Comparison of ENCODE assay signal across 8 cellular contexts in the genomic region with DNA sequence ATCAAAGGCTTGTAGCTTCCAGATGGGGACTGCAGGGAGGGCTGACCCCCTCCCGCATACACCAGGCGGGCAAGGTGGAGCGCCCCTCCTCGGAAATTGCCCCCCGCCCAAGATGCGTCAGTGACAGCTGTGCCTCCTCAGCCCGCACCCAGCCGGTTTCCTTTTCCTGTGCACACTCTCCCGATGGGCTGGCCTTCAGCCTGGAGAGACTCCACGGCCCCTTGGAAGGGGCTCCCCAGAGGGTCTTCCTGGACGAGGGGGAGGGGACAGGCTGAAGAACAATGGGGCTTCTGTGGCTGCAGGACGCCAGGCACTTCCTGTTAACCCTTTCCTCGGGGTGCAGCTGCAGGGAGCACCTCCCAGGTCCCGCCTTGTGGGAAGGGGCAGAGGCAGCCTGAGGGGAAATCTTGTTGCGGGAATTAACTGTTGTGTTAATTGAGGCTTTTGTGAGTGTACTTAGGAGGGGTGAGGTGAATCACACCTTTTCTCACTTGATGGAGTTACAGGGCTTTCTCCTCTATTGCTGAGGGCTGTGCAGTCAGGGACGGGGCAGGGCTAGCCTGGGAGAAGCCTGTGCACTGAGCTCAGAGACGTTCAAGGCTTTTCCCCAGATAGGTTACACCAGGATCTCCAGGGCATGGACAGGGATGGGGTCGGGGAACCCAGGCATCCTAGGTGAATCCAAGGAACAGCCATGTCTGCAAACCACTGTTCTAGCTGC. TPM values are rescaled to one million over a fixed set of nuclear protein-coding genes. Genes with fewer than 3 reads are reported as not detected.
DNase-seq lines count a peak whose midpoint lies in the region; ATAC-seq, FAIRE-seq and TF ChIP-seq lines count a peak whose summit lies in the region.

No MANE protein-coding gene starts in this region.

- H3K27me3 ChIP-seq in SJSA1 (replicated peaks): no peaks in the 10 kb centered on the region
- H3K27me3 ChIP-seq in K562 (ENCODE audit: control insufficient read depth in 2 of 2, insufficient read depth in 2 of 2, low read length in 2 of 2): no peaks in the 10 kb centered on the region
- no peaks in the 10 kb centered on the region for H3K27me3 ChIP-seq in skeletal muscle satellite cell (ENCODE audit: control insufficient read depth, insufficient read depth, low read length)

- TF ChIP-seq CTCF in C4-2B (conservative IDR thresholded peaks at IDR 0.05): no peak
- no peak for TF ChIP-seq CTCF in K562 (IDR thresholded peaks at IDR 0.05 in 2 of 3, conservative IDR thresholded peaks at IDR 0.05 in 1 of 3; ENCODE audit: insufficient read depth in 2 of 3, low read depth in 1 of 3, low read length in 3 of 3)

- peaks cover 7% of the 10 kb centered on the region; the same call in 2 of the 3 replicates for H3K79me2 ChIP-seq in K562 (ENCODE audit: control insufficient read depth, insufficient read depth, low read length)

- H3K4me1 ChIP-seq in SJSA1 (replicated peaks) (peaks cover 62% of the 10 kb centered on the region), K562 (replicated peaks in 1 of 2; ENCODE audit: control insufficient read depth in 2 of 2, insufficient read depth in 2 of 2, low read length in 2 of 2) (peaks cover 35 to 62% of the 10 kb centered on the region in 2 experiments), skeletal muscle satellite cell (ENCODE audit: control insufficient read depth, insufficient read depth, low read length) (peaks cover 58% of the 10 kb centered on the region)

- FAIRE-seq in K562 (lab: Jason Lieb, UNC): no peak

- TF ChIP-seq EP300 in K562 (IDR thresholded peaks at IDR 0.05; ENCODE audit: low read length): no peak

- 3% methylated on average over 16 of the region's 18 CpGs for WGBS in K562 (ENCODE audit: insufficient coverage, low coverage, missing lambda C conversion rate)

- H3K36me3 ChIP-seq in SJSA1: no peaks in the 10 kb centered on the region
- H3K36me3 ChIP-seq in K562 (ENCODE audit: control insufficient read depth, insufficient read depth, low read length): no peaks in the 10 kb centered on the region; the same call in 2 of the 3 replicates
- no peaks in the 10 kb centered on the region for H3K36me3 ChIP-seq in skeletal muscle satellite cell (ENCODE audit: insufficient read depth, low read length)

- H3K9me1 ChIP-seq in K562 (ENCODE audit: control insufficient read depth, insufficient read depth, low read length): no peaks in the 10 kb centered on the region

- BruUV-seq in K562 (replicated peaks; lab: Mats Ljungman, UMichigan): no TSS peak

- intact Hi-C loops in K562 (cut with micrococcal nuclease): no loop called here

- TF ChIP-seq RAD21 in K562 (CRISPR knock-in tag; conservative IDR thresholded peaks at IDR 0.05 in 1 of 2, IDR thresholded peaks at IDR 0.05 in 1 of 2): no peak

- CTCF ChIA-PET in K562 (lab: Yijun Ruan, JAX; ENCODE audit: low intra/inter-chr PET ratio): no interaction called here

- DNase-seq in HuH-7 (ENCODE audit: low spot score): peak; percentile 76
- peak; percentile 60 to 71 for DNase-seq in SJSA1 (ENCODE audit: low read depth in 1 of 2, low spot score in 2 of 2)
- DNase-seq in K562 (ENCODE audit: extremely low read depth in 1 of 4, low spot score in 3 of 4): peak in 3 of 4 experiments; percentile 23 to 76 (median 53)
- no peak for DNase-seq in NCI-H446 treated with DMSO at 0.1 percent for 48 hours (lab: John Stamatoyannopoulos, UW)

- peak overlapping the region; percentile 96 for H3K4me2 ChIP-seq in K562 (ENCODE audit: insufficient read depth, low read length)
- H3K4me2 ChIP-seq in skeletal muscle satellite cell (ENCODE audit: low read length): peak overlapping the region; percentile 83

- POLR2A ChIA-PET in K562 (lab: Yijun Ruan, JAX): interaction anchor here (0.6 to 4.9 kb wide), 14 partner anchors 9 to 1009 kb away, joined by 3 to 45 read pairs (median 3); a partner anchor contains a TSS

- no peaks in the 10 kb centered on the region for H4K20me1 ChIP-seq in K562 (replicated peaks; ENCODE audit: control insufficient read depth, insufficient read depth, low read length)

- H3K4me3 ChIP-seq in SJSA1 (peak overlapping the region; percentile 14), K562 (peak overlapping the region; percentile 48), iPS-18c (ENCODE audit: insufficient read depth, low read depth, low read length) (peak overlapping the region; percentile 40), skeletal muscle satellite cell (ENCODE audit: low read length) (peak overlapping the region; percentile 56)

- H3K9me3 ChIP-seq in SJSA1 (replicated peaks) (no peaks in the 10 kb centered on the region), K562 (replicated peaks; ENCODE audit: control insufficient read depth, insufficient read depth, low read depth, low read length) (no peaks in the 10 kb centered on the region), iPS-18c (ENCODE audit: control insufficient read depth, insufficient read depth, low read length) (no peaks in the 10 kb centered on the region), skeletal muscle satellite cell (replicated peaks; ENCODE audit: low read length) (no peaks in the 10 kb centered on the region)

- ATAC-seq in K562 (peak; percentile 7), HG03354 (IDR thresholded peaks at IDR 0.05; ENCODE audit: poor library complexity, severe bottlenecking, unreplicated experiment) (no peak)

- H3K27ac ChIP-seq in C4-2B (peak overlapping the region; percentile 81), SJSA1 (peak overlapping the region; percentile 94), K562 (ENCODE audit: extremely low read depth, low read depth, low read length) (peak overlapping the region; percentile 98)

- peak overlapping the region; percentile 82 to 88 for H3K9ac ChIP-seq in K562 (ENCODE audit: insufficient read depth in 1 of 2, low read depth in 2 of 2, low read length in 2 of 2)
- H3K9ac ChIP-seq in skeletal muscle satellite cell (ENCODE audit: low read depth, low read length): peak overlapping the region; percentile 49

- peak overlapping the region; percentile 81 for H2AFZ ChIP-seq in K562 (ENCODE audit: low read depth, low read length)

- TF ChIP-seq POLR2A in K562 (conservative IDR thresholded peaks at IDR 0.05): no peak

- in situ Hi-C loops in K562 (cut with MboI): no loop called here

RNA-seq across cellular contexts. Expression of a gene that starts 14.3 kb away (rescaled TPM):
- 12.3 and 25.5 TPM in 2 replicates for total RNA-seq in SJSA1 (2014; rRNA removed; shearing (Covaris generic))
- 67.1 and 140 TPM in 2 replicates for total RNA-seq in K562 (2011; cell fraction: chromatin; rRNA removed; ENCODE audit: low replicate concordance)
- total RNA-seq in K562 (2011; cell fraction: nucleolus; rRNA removed): 139 and 159 TPM in 2 replicates
- total RNA-seq in K562 (2011; cell fraction: nucleoplasm; rRNA removed): 90.2 and 96.9 TPM in 2 replicates
- total RNA-seq in K562 (2014; rRNA removed) (84.5 and 134 TPM in 2 replicates), K562 (2014; rRNA removed; fragmentation: Illumina TruSeq; extraction: Trizol) (23.6 and 24.4 TPM in 2 replicates), K562 (2015; rRNA removed; fragmentation: Illumina TruSeq; extraction: Trizol) (14.8 and 17.4 TPM in 2 replicates), K562 (2021) (205 and 214 TPM in 2 replicates)
- polyA plus RNA-seq in K562 (2011; rRNA removed) (23.7 and 32.9 TPM in 2 replicates), K562 (2014; fragmentation: Illumina TruSeq; extraction: Trizol) (35.5 and 67.9 TPM in 2 replicates), K562 (2014; fragmentation: Nextera tagmentation; extraction: Ambion mirVana) (1 to 10 TPM; 4.5 to 5.1 TPM), K562 (2014; rRNA removed) (127 and 140 TPM in 2 replicates)
- polyA plus RNA-seq in K562 (2011; cell fraction: cytosol; rRNA removed): 37.6 and 91.2 TPM in 2 replicates
- polyA plus RNA-seq in K562 (2011; cell fraction: nucleus; rRNA removed): 112 and 193 TPM in 2 replicates
- 158 and 169 TPM in 2 replicates for polyA plus RNA-seq in K562 (2012)
- polyA minus RNA-seq in K562 (2011; rRNA and poly(A)+ RNA removed): 8.8 and 9.1 TPM in 2 replicates
- polyA minus RNA-seq in K562 (2011; cell fraction: cytosol; rRNA and poly(A)+ RNA removed): 38.4 and 48.8 TPM in 2 replicates
- 39.2 and 41.5 TPM in 2 replicates for polyA minus RNA-seq in K562 (2011; cell fraction: nucleus; rRNA and poly(A)+ RNA removed)
- total RNA-seq in skeletal muscle satellite cell (2012; rRNA removed): 17.2 and 21.0 TPM in 2 replicates

RNA-seq across cellular contexts. Expression of a gene that starts 14.4 kb away (rescaled TPM):
- 106 and 125 TPM in 2 replicates for total RNA-seq in SJSA1 (2014; rRNA removed; shearing (Covaris generic))
- 25.6 and 67.7 TPM in 2 replicates for total RNA-seq in K562 (2011; cell fraction: chromatin; rRNA removed; ENCODE audit: low replicate concordance)
- total RNA-seq in K562 (2011; cell fraction: nucleolus; rRNA removed): 56.9 and 60.3 TPM in 2 replicates
- 42.4 and 42.7 TPM in 2 replicates for total RNA-seq in K562 (2011; cell fraction: nucleoplasm; rRNA removed)
- total RNA-seq in K562 (2014; rRNA removed) (57.8 and 59.2 TPM in 2 replicates), K562 (2014; rRNA removed; fragmentation: Illumina TruSeq; extraction: Trizol) (12.6 and 19.0 TPM in 2 replicates), K562 (2015; rRNA removed; fragmentation: Illumina TruSeq; extraction: Trizol) (31.0 and 33.9 TPM in 2 replicates), K562 (2021) (39.6 and 41.6 TPM in 2 replicates)
- polyA plus RNA-seq in K562 (2011; rRNA removed) (46.6 and 77.4 TPM in 2 replicates), K562 (2014; fragmentation: Illumina TruSeq; extraction: Trizol) (30.3 and 35.2 TPM in 2 replicates), K562 (2014; fragmentation: Nextera tagmentation; extraction: Ambion mirVana) (1 to 10 TPM in 1 of 2 experiments, under 1 TPM in 1; 0.51 to 1.7 TPM), K562 (2014; rRNA removed) (66.3 and 78.0 TPM in 2 replicates)
- polyA plus RNA-seq in K562 (2011; cell fraction: cytosol; rRNA removed): 62.2 and 72.6 TPM in 2 replicates
- 159 and 172 TPM in 2 replicates for polyA plus RNA-seq in K562 (2011; cell fraction: nucleus; rRNA removed)
- polyA plus RNA-seq in K562 (2012): 46.6 and 75.7 TPM in 2 replicates
- 12.8 and 14.0 TPM in 2 replicates for polyA minus RNA-seq in K562 (2011; rRNA and poly(A)+ RNA removed)
- polyA minus RNA-seq in K562 (2011; cell fraction: cytosol; rRNA and poly(A)+ RNA removed): 14.0 and 15.9 TPM in 2 replicates
- 10.5 and 19.3 TPM in 2 replicates for polyA minus RNA-seq in K562 (2011; cell fraction: nucleus; rRNA and poly(A)+ RNA removed)
- 67.5 and 72.2 TPM in 2 replicates for total RNA-seq in skeletal muscle satellite cell (2012; rRNA removed)

RNA-seq across cellular contexts. Expression of a gene that starts 46.5 kb away (rescaled TPM):
- 48.9 and 75.9 TPM in 2 replicates for total RNA-seq in SJSA1 (2014; rRNA removed; shearing (Covaris generic))
- 31.6 and 133 TPM in 2 replicates for total RNA-seq in K562 (2011; cell fraction: chromatin; rRNA removed; ENCODE audit: low replicate concordance)
- 77.5 and 89.6 TPM in 2 replicates for total RNA-seq in K562 (2011; cell fraction: nucleolus; rRNA removed)
- total RNA-seq in K562 (2011; cell fraction: nucleoplasm; rRNA removed): 35.3 and 45.1 TPM in 2 replicates
- 62.4 and 85.7 TPM in 2 replicates for total RNA-seq in K562 (2014; rRNA removed)
- total RNA-seq in K562 (2014; rRNA removed; fragmentation: Illumina TruSeq; extraction: Trizol): 9.1 and 9.5 TPM in 2 replicates
- total RNA-seq in K562 (2015; rRNA removed; fragmentation: Illumina TruSeq; extraction: Trizol): 40.2 and 46.8 TPM in 2 replicates
- 93.0 and 96.6 TPM in 2 replicates for total RNA-seq in K562 (2021)
- 25.8 and 49.0 TPM in 2 replicates for polyA plus RNA-seq in K562 (2011; rRNA removed)
- 59.4 and 222 TPM in 2 replicates for polyA plus RNA-seq in K562 (2011; cell fraction: cytosol; rRNA removed)
- polyA plus RNA-seq in K562 (2011; cell fraction: nucleus; rRNA removed): 52.2 and 123 TPM in 2 replicates
- 35.2 and 37.0 TPM in 2 replicates for polyA plus RNA-seq in K562 (2012)
- polyA plus RNA-seq in K562 (2014; fragmentation: Illumina TruSeq; extraction: Trizol): 23.2 and 90.7 TPM in 2 replicates
- under 1 TPM; 0.04 to 0.17 TPM for polyA plus RNA-seq in K562 (2014; fragmentation: Nextera tagmentation; extraction: Ambion mirVana)
- polyA plus RNA-seq in K562 (2014; rRNA removed): 46.1 and 68.1 TPM in 2 replicates
- polyA minus RNA-seq in K562 (2011; rRNA and poly(A)+ RNA removed): 17.9 and 39.8 TPM in 2 replicates
- polyA minus RNA-seq in K562 (2011; cell fraction: cytosol; rRNA and poly(A)+ RNA removed): 67.5 and 79.0 TPM in 2 replicates
- 16.6 and 18.0 TPM in 2 replicates for polyA minus RNA-seq in K562 (2011; cell fraction: nucleus; rRNA and poly(A)+ RNA removed)
- 84.7 and 112 TPM in 2 replicates for total RNA-seq in skeletal muscle satellite cell (2012; rRNA removed)

RNA-seq across cellular contexts. Expression of a gene that starts 48.0 kb away (rescaled TPM):
- 29.6 and 49.9 TPM in 2 replicates for total RNA-seq in SJSA1 (2014; rRNA removed; shearing (Covaris generic))
- 73.3 and 179 TPM in 2 replicates for total RNA-seq in K562 (2011; cell fraction: chromatin; rRNA removed; ENCODE audit: low replicate concordance)
- total RNA-seq in K562 (2011; cell fraction: nucleolus; rRNA removed): 168 and 175 TPM in 2 replicates
- 79.0 and 80.0 TPM in 2 replicates for total RNA-seq in K562 (2011; cell fraction: nucleoplasm; rRNA removed)
- total RNA-seq in K562 (2014; rRNA removed): 89.1 and 113 TPM in 2 replicates
- 25.8 and 42.9 TPM in 2 replicates for total RNA-seq in K562 (2014; rRNA removed; fragmentation: Illumina TruSeq; extraction: Trizol)
- 54.3 and 60.2 TPM in 2 replicates for total RNA-seq in K562 (2015; rRNA removed; fragmentation: Illumina TruSeq; extraction: Trizol)
- total RNA-seq in K562 (2021): 118 TPM in 2 replicates
- 44.1 and 53.3 TPM in 2 replicates for polyA plus RNA-seq in K562 (2011; rRNA removed)
- 39.2 and 80.0 TPM in 2 replicates for polyA plus RNA-seq in K562 (2011; cell fraction: cytosol; rRNA removed)
- polyA plus RNA-seq in K562 (2011; cell fraction: nucleus; rRNA removed): 282 and 531 TPM in 2 replicates
- 59.6 and 77.8 TPM in 2 replicates for polyA plus RNA-seq in K562 (2012)
- 84.8 and 96.2 TPM in 2 replicates for polyA plus RNA-seq in K562 (2014; fragmentation: Illumina TruSeq; extraction: Trizol)
- 10 to 100 TPM in 1 of 2 experiments, 1 to 10 TPM in 1; 5.8 to 10.9 TPM for polyA plus RNA-seq in K562 (2014; fragmentation: Nextera tagmentation; extraction: Ambion mirVana)
- 155 and 158 TPM in 2 replicates for polyA plus RNA-seq in K562 (2014; rRNA removed)
- 23.7 and 27.9 TPM in 2 replicates for polyA minus RNA-seq in K562 (2011; rRNA and poly(A)+ RNA removed)
- 49.3 and 51.7 TPM in 2 replicates for polyA minus RNA-seq in K562 (2011; cell fraction: cytosol; rRNA and poly(A)+ RNA removed)
- polyA minus RNA-seq in K562 (2011; cell fraction: nucleus; rRNA and poly(A)+ RNA removed): 50.5 and 77.3 TPM in 2 replicates
- 40.4 and 49.2 TPM in 2 replicates for total RNA-seq in skeletal muscle satellite cell (2012; rRNA removed)
